15 cellular contexts compared by ENCODE assay signal in genomic region chr1:20710450-20711284, GRCh38. TPM values are rescaled to one million over a fixed set of nuclear protein-coding genes. Genes with fewer than 3 reads are reported as not detected.
"Had no signal": no experiment of that assay in that cellular context is flagged by ENCODE, and none has a peak within 500 bp of the region (broad histone marks: within the 10 kb centered on the region; RNA-seq: fewer than 3 reads in every experiment).

No MANE protein-coding gene starts in this region.

- H3K4me1 ChIP-seq: body of pancreas, psoas muscle, suprapubic skin, upper lobe of left lung had no signal

- DNase-seq: activated naive CD4-positive, alpha-beta T cell treated with anti-CD3 and anti-CD28 coated beads, Interleukin-2, amount 10 ng/mL, durations not matched to agents 7 days and 5 days; body of pancreas; dermis blood vessel endothelial cell; left cardiac atrium; naive thymus-derived CD8-positive, alpha-beta T cell; psoas muscle; stimulated activated CD4-positive, alpha-beta T cell treated with anti-CD3 and anti-CD28 coated beads, Interleukin-4, amount 100 ng/mL, for 1 hour; stimulated activated CD8-positive, alpha-beta memory T cell treated with anti-CD3 and anti-CD28 coated beads, Interleukin-4, amount 100 ng/mL, for 48 hours; stimulated activated naive CD8-positive, alpha-beta T cell treated with anti-CD3 and anti-CD28 coated beads, Interleukin-15, Interleukin-2, amounts not matched to agents 100 U/mL and 50 U/mL, for 24 hours; upper lobe of left lung had no signal

- H3K9me3 ChIP-seq: body of pancreas, psoas muscle, suprapubic skin, upper lobe of left lung had no signal

- H3K4me1 Mint-ChIP-seq: activated naive CD4-positive, alpha-beta T cell treated with anti-CD3 and anti-CD28 coated beads, Interleukin-2, amount 10 ng/mL, durations not matched to agents 7 days and 5 days; naive thymus-derived CD8-positive, alpha-beta T cell had no signal

- H3K27ac ChIP-seq: body of pancreas, psoas muscle, suprapubic skin, upper lobe of left lung had no signal

- H3K36me3 ChIP-seq: suprapubic skin, upper lobe of left lung had no signal

- H3K27ac Mint-ChIP-seq: activated naive CD4-positive, alpha-beta T cell treated with anti-CD3 and anti-CD28 coated beads, Interleukin-2, amount 10 ng/mL, durations not matched to agents 7 days and 5 days; activated T-helper 2 cell treated with anti-CD3 and anti-CD28 coated beads, Interferon-gamma antibody, Interleukin-2, Interleukin-4, amounts not matched to agents 10 μg/mL and 5 μg/mL and 100 μg/mL, durations not matched to agents 14 hours and 24 hours and 36 hours; naive thymus-derived CD8-positive, alpha-beta T cell had no signal

- H3K4me3 ChIP-seq: body of pancreas, lung, psoas muscle, suprapubic skin, upper lobe of left lung had no signal

- H3K4me3 Mint-ChIP-seq: activated naive CD4-positive, alpha-beta T cell treated with anti-CD3 and anti-CD28 coated beads, Interleukin-2, amount 10 ng/mL, durations not matched to agents 7 days and 5 days; naive thymus-derived CD8-positive, alpha-beta T cell had no signal

- H3K27me3 ChIP-seq: body of pancreas, upper lobe of left lung had no signal

- H3K9me3 Mint-ChIP-seq: activated naive CD4-positive, alpha-beta T cell treated with anti-CD3 and anti-CD28 coated beads, Interleukin-2, amount 10 ng/mL, durations not matched to agents 7 days and 5 days; activated T-helper 2 cell treated with anti-CD3 and anti-CD28 coated beads, Interferon-gamma antibody, Interleukin-2, Interleukin-4, amounts not matched to agents 10 μg/mL and 5 μg/mL and 100 μg/mL, durations not matched to agents 14 hours and 24 hours and 36 hours; naive thymus-derived CD8-positive, alpha-beta T cell had no signal

- H3K36me3 Mint-ChIP-seq: activated naive CD4-positive, alpha-beta T cell treated with anti-CD3 and anti-CD28 coated beads, Interleukin-2, amount 10 ng/mL, durations not matched to agents 7 days and 5 days; naive thymus-derived CD8-positive, alpha-beta T cell had no signal

- ATAC-seq: activated CD4-positive, CD25-positive, alpha-beta regulatory T cell treated with anti-CD3 and anti-CD28 coated beads, Interleukin-2, amount 50 U/mL, for 24 hours; body of pancreas; left cardiac atrium; naive thymus-derived CD8-positive, alpha-beta T cell; psoas muscle; stimulated activated naive CD8-positive, alpha-beta T cell treated with anti-CD3 and anti-CD28 coated beads, Interleukin-15, Interleukin-2, amounts not matched to agents 100 U/mL and 50 U/mL, for 24 hours had no signal

RNA-seq across cellular contexts. Expression of gene KIF17, which starts 7.1 kb away (rescaled TPM):
- total RNA-seq: naive thymus-derived CD8-positive, alpha-beta T cell had no signal

RNA-seq across cellular contexts. Expression of gene SH2D5, which starts 21.8 kb away (rescaled TPM):
- total RNA-seq: body of pancreas; mononuclear cell; naive thymus-derived CD8-positive, alpha-beta T cell had no signal
